Comparison of ENCODE assay signal across 9 cellular contexts in the genomic region with DNA sequence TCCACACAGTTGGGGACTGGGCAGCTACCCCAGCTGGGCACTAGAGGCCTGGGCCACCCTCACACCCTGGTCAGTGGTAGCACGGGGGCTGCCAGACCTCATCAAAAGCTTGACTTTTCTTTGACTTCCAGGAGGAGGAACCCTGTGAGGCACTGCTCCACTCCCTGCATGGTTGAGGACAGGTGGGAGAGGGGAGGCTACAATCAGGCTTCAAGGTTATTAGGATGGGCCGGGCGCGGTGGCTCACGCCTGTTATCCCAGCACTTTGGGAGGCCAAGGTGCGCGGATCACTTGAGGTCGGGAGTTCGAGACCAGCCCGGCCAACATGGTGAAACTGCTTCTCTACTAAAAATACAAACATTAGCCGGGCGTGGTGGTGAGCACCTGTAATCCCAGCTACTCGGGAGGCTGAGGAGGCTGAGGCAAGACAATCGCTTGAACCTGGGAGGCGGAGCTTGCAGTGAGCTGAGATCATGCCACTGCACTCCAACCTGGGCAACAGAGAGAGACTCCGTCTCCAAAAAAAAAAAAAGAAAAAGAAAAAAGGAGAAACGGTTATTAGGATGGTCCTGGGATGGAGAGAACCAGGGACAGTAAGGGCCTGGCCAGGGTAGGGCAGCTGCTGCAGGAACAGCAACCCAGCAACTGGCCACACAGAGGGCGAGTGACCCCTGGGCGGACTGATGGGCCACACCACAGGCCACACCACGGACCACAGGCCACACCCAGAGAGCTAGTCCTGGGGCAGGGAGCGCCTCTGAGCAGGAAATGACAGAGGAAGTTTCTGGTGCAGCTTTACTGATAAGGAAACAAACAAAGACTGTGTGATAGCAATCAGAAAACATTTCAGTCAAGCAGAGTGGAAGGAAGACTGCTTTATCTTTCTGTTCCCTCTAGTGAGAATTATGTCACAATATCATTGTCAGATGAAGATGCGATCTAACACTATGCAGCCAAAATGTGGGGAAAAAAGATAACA. TPM values are rescaled to one million over a fixed set of nuclear protein-coding genes. Genes with fewer than 3 reads are reported as not detected.
DNase-seq lines count a peak whose midpoint lies in the region; ATAC-seq and TF ChIP-seq lines count a peak whose summit lies in the region.
"Had no signal": no experiment of that assay in that cellular context is flagged by ENCODE, and none has a peak within 500 bp of the region (broad histone marks: within the 10 kb centered on the region; RNA-seq: fewer than 3 reads in every experiment).

No MANE protein-coding gene starts in this region.

- no peak for TF ChIP-seq CTCF in endothelial cell (IDR thresholded peaks at IDR 0.05; ENCODE audit: unreplicated experiment)

- H3K9me3 Mint-ChIP-seq in activated T-cell treated with anti-CD3 and anti-CD28 coated beads, Interleukin-2, amount 50 U/mL, for 4 hours, result no peaks in the 10 kb centered on the region
- no peaks in the 10 kb centered on the region for H3K9me3 Mint-ChIP-seq in endothelial cell (ENCODE audit: unreplicated experiment)

- H3K36me3 Mint-ChIP-seq in activated T-cell treated with anti-CD3 and anti-CD28 coated beads, Interleukin-2, amount 50 U/mL, for 4 hours (ENCODE audit: insufficient read depth), result no peaks in the 10 kb centered on the region
- no peaks in the 10 kb centered on the region for H3K36me3 Mint-ChIP-seq in endothelial cell (ENCODE audit: low read depth, unreplicated experiment)

- peak overlapping the region; percentile 93 for H3K27ac Mint-ChIP-seq in endothelial cell (ENCODE audit: unreplicated experiment)

- peaks cover 22% of the 10 kb centered on the region for H3K4me1 Mint-ChIP-seq in activated T-cell treated with anti-CD3 and anti-CD28 coated beads, Interleukin-2, amount 50 U/mL, for 4 hours (ENCODE audit: low read depth)
- peaks cover 3% of the 10 kb centered on the region for H3K4me1 Mint-ChIP-seq in endothelial cell (ENCODE audit: unreplicated experiment)

- peak; percentile 53 to 56 for ATAC-seq in activated T-cell treated with anti-CD3 and anti-CD28 coated beads, Interleukin-2, amount 50 U/mL, for 4 hours
- ATAC-seq: sciatic nerve had no signal

- no peaks in the 10 kb centered on the region for H3K27me3 Mint-ChIP-seq in activated T-cell treated with anti-CD3 and anti-CD28 coated beads, Interleukin-2, amount 50 U/mL, for 4 hours (ENCODE audit: low read depth)
- peaks cover 2% of the 10 kb centered on the region for H3K27me3 Mint-ChIP-seq in endothelial cell (ENCODE audit: unreplicated experiment)

- H3K4me3 Mint-ChIP-seq in activated T-cell treated with anti-CD3 and anti-CD28 coated beads, Interleukin-2, amount 50 U/mL, for 4 hours, result no peak overlapping the region
- no peak overlapping the region for H3K4me3 Mint-ChIP-seq in endothelial cell (ENCODE audit: unreplicated experiment)

- no peak for DNase-seq in activated T-cell treated with anti-CD3 and anti-CD28 coated beads, Interleukin-2, amount 50 U/mL, for 4 hours
- no peak for DNase-seq in activated T-cell treated with anti-CD3 and anti-CD28 coated beads, Interleukin-2, amount 50 U/mL, for 48 hours
- DNase-seq in T-helper 1 cell (peak in 4 of 5 donors; percentile 19 to 63 (median 21)), endothelial cell (ENCODE audit: low spot score) (peak; percentile 31), NCI-H2029 (lab: John Stamatoyannopoulos, UW) (no peak), RPMI8226 (no peak), NCI-H510A (lab: John Stamatoyannopoulos, UW) (no peak)
- DNase-seq in stimulated activated naive CD4-positive, alpha-beta T cell (lab: John Stamatoyannopoulos, UW), result peak in 4 of 6 experiments; percentile 15 to 40 (median 28)

RNA-seq across cellular contexts. Expression of a gene that starts 20.5 kb away (rescaled TPM):
- not detected for total RNA-seq in activated T-cell treated with anti-CD3 and anti-CD28 coated beads, Interleukin-2, amount 50 U/mL, for 4 hours
- total RNA-seq in endothelial cell (ENCODE audit: unreplicated experiment), result not detected
- total RNA-seq: sciatic nerve had no signal

RNA-seq across cellular contexts. Expression of a gene that starts 26.0 kb away (rescaled TPM):
- total RNA-seq in activated T-cell treated with anti-CD3 and anti-CD28 coated beads, Interleukin-2, amount 50 U/mL, for 4 hours, result 10 to 100 TPM; 42.6 to 46.7 (median 45.7) TPM
- total RNA-seq in endothelial cell (ENCODE audit: unreplicated experiment), result 60.0 TPM

RNA-seq across cellular contexts. Expression of a gene that starts 58.9 kb away (rescaled TPM):
- not detected for total RNA-seq in activated T-cell treated with anti-CD3 and anti-CD28 coated beads, Interleukin-2, amount 50 U/mL, for 4 hours
- total RNA-seq in endothelial cell (ENCODE audit: unreplicated experiment), result not detected
- total RNA-seq: sciatic nerve had no signal

Comparison
In these comparisons a context has a peak if more than half of its experiments do, and no peak if none do; other contexts are left out.
1. DNase-seq: peak in T-helper 1 cell (4 of 5), endothelial cell (single experiment) and stimulated activated naive CD4-positive, alpha-beta T cell (4 of 6); none in activated T-cell treated with anti-CD3 and anti-CD28 coated beads, Interleukin-2, amount 50 U/mL, for 4 hours (single experiment), activated T-cell treated with anti-CD3 and anti-CD28 coated beads, Interleukin-2, amount 50 U/mL, for 48 hours (0 of 2), NCI-H2029 (single experiment), RPMI8226 (single experiment) and NCI-H510A (single experiment).